ENCODE assay signal across 2 cellular contexts in genomic region chr18:12345491-12346239, GRCh38.
A peak's percentile ranks its signal among the peaks of the same experiment; 100 is the strongest.
TF ChIP-seq lines count a peak whose summit lies in the region.

No MANE protein-coding gene starts in this region.

TF ChIP-seq in HepG2, 621 proteins besides CTCF, POLR2A, EP300 and RAD21:
- TF ChIP-seq PPARG (CRISPR knock-in tag; conservative IDR thresholded peaks at IDR 0.05) = no peak
- peak; percentile 64; the same call in 1 of the 2 replicates for TF ChIP-seq ZNF768 (CRISPR knock-in tag; IDR thresholded peaks at IDR 0.05)

TF ChIP-seq in K562, 482 proteins besides CTCF, POLR2A, EP300 and RAD21:
- TF ChIP-seq SUPT5H (IDR thresholded peaks at IDR 0.05) (0 out of 2 replicates have a peak, but pooled peaks have one; percentile 33), WHSC1 (IDR thresholded peaks at IDR 0.05; ENCODE audit: low read length) (no peak)
